13 cellular contexts compared by ENCODE assay signal in genomic region chr5:161851691-161852299, GRCh38. TPM values are rescaled to one million over a fixed set of nuclear protein-coding genes. Genes with fewer than 3 reads are reported as not detected.
DNase-seq lines count a peak whose midpoint lies in the region; ATAC-seq and TF ChIP-seq lines count a peak whose summit lies in the region.
"Had no signal": no experiment of that assay in that cellular context is flagged by ENCODE, and none has a peak within 500 bp of the region (broad histone marks: within the 10 kb centered on the region; RNA-seq: fewer than 3 reads in every experiment).

No MANE protein-coding gene starts in this region.

- DNase-seq in DMS153 treated with DMSO at 0.1 percent for 48 hours (lab: John Stamatoyannopoulos, UW; ENCODE audit: unreplicated experiment) (peak; percentile 0), DMS153 (lab: John Stamatoyannopoulos, UW) (no peak), LNCaP clone FGC (ENCODE audit: low read depth) (no peak), astrocyte of the cerebellum (ENCODE audit: low read depth) (no peak), left lung (no peak), NCI-H510A treated with DMSO at 0.1 percent for 48 hours (lab: John Stamatoyannopoulos, UW) (no peak), heart right ventricle (no peak)
- DNase-seq: activated CD8-positive, alpha-beta memory T cell treated with anti-CD3 and anti-CD28 coated beads for 24 hours; anterior cingulate cortex; foreskin fibroblast had no signal

- no peaks in the 10 kb centered on the region for H3K4me1 ChIP-seq in left lung
- H3K4me1 ChIP-seq in heart right ventricle = no peaks in the 10 kb centered on the region

- WGBS in heart right ventricle, 2 donors = 45 to 51% methylated on average over 2 of the region's 2 CpGs

- H3K4me3 ChIP-seq in LNCaP clone FGC (ENCODE audit: low read depth, low read length) (no peak overlapping the region), astrocyte of the cerebellum (ENCODE audit: low read depth, low read length) (no peak overlapping the region), neural cell (ENCODE audit: low read length) (peak overlapping the region; percentile 75), left lung (no peak overlapping the region), heart right ventricle (no peak overlapping the region)
- H3K4me3 ChIP-seq: thoracic aorta had no signal

- peak; percentile 62 for TF ChIP-seq CTCF in LNCaP clone FGC (IDR thresholded peaks at IDR 0.05; ENCODE audit: control insufficient read depth, extremely low read depth, insufficient read depth)
- peak; percentile 14 for TF ChIP-seq CTCF in astrocyte of the cerebellum (IDR thresholded peaks at IDR 0.05; ENCODE audit: low read depth, low read length, missing control alignments)
- TF ChIP-seq CTCF in neural cell (IDR thresholded peaks at IDR 0.05; ENCODE audit: poor library complexity, severe bottlenecking) = peak; percentile 81
- TF ChIP-seq CTCF in left lung (IDR thresholded peaks at IDR 0.05) = no peak
- TF ChIP-seq CTCF in heart right ventricle (IDR thresholded peaks at IDR 0.05) = peak in 3 of 9 donors; percentile 16 to 21 (median 20)

- no peaks in the 10 kb centered on the region for H3K9me2 ChIP-seq in neural cell (ENCODE audit: insufficient read depth, low read length)

- no peak overlapping the region for H2AFZ ChIP-seq in neural cell (ENCODE audit: low read depth, low read length)

- H4K20me1 ChIP-seq in neural cell (ENCODE audit: insufficient read depth) = no peaks in the 10 kb centered on the region

- H3K36me3 ChIP-seq in neural cell (ENCODE audit: insufficient read depth, low read length) (peaks cover 14% of the 10 kb centered on the region), left lung (no peaks in the 10 kb centered on the region), heart right ventricle (no peaks in the 10 kb centered on the region)
- H3K36me3 ChIP-seq: thoracic aorta had no signal

- TF ChIP-seq RAD21 in neural cell (conservative IDR thresholded peaks at IDR 0.05) = peak; percentile 86

- H3K9ac ChIP-seq in neural cell (ENCODE audit: low read length) = no peak overlapping the region

- H3K9me3 ChIP-seq in neural cell (ENCODE audit: low read length) (no peaks in the 10 kb centered on the region), left lung (no peaks in the 10 kb centered on the region), heart right ventricle (no peaks in the 10 kb centered on the region)
- H3K9me3 ChIP-seq: thoracic aorta had no signal

- TF ChIP-seq EP300 in neural cell (conservative IDR thresholded peaks at IDR 0.05; ENCODE audit: poor library complexity, severe bottlenecking) = no peak

- peaks cover 13% of the 10 kb centered on the region for H3K79me2 ChIP-seq in neural cell (replicated peaks; ENCODE audit: insufficient read depth, low read length)

- in situ Hi-C loops in astrocyte of the cerebellum (cut with HindIII; ENCODE audit: low sequenced_read_pairs) = no loop called here

- no peaks in the 10 kb centered on the region for H3F3A ChIP-seq in neural cell (ENCODE audit: insufficient read depth, low read length, poor library complexity, severe bottlenecking)

- no peak overlapping the region for H3K27ac ChIP-seq in neural cell (ENCODE audit: low read length)
- H3K27ac ChIP-seq in left lung = no peak overlapping the region
- no peak overlapping the region for H3K27ac ChIP-seq in heart right ventricle
- H3K27ac ChIP-seq: thoracic aorta had no signal

- H3K27me3 ChIP-seq in neural cell (ENCODE audit: insufficient read depth, low read depth, low read length) (peaks cover 13% of the 10 kb centered on the region), left lung (peaks cover 16 to 30% of the 10 kb centered on the region in 2 donors), heart right ventricle (peaks cover 0 to 45% (median 32%) of the 10 kb centered on the region in 7 donors)

- peak overlapping the region; percentile 91 for H3K4me2 ChIP-seq in neural cell (ENCODE audit: low read length)

- ATAC-seq in left lung (no peak), heart right ventricle (no peak)

- intact Hi-C loops in left lung (cut with DNase I) (no loop called here), heart right ventricle (cut with DNase I) (no loop called here)

TF ChIP-seq in neural cell, 6 proteins besides CTCF, POLR2A, EP300 and RAD21:
- no peak for TF ChIP-seq REST (IDR thresholded peaks at IDR 0.05; ENCODE audit: borderline replicate concordance)
- peak; percentile 85 for TF ChIP-seq SMC3 (conservative IDR thresholded peaks at IDR 0.05; ENCODE audit: poor library complexity)

RNA-seq across cellular contexts. Expression of gene GABRA1, which starts 3.9 kb away (rescaled TPM):
- polyA plus RNA-seq in neural cell = 43.1 and 50.6 TPM in 2 replicates
- polyA minus RNA-seq in neural cell = 76.9 and 84.7 TPM in 2 replicates
- total RNA-seq in left lung = not detected
- not detected for total RNA-seq in heart right ventricle
- polyA plus RNA-seq in heart right ventricle = not detected
- total RNA-seq: mononuclear cell, thoracic aorta had no signal

Comparison
In these comparisons a context has a peak if more than half of its experiments do, and no peak if none do; other contexts are left out.
1. CTCF ChIP-seq: peak in LNCaP clone FGC (single experiment), astrocyte of the cerebellum (single experiment) and neural cell (single experiment); none in left lung (0 of 2).